Comparison of ENCODE assay signal across 11 cellular contexts in the genomic region with DNA sequence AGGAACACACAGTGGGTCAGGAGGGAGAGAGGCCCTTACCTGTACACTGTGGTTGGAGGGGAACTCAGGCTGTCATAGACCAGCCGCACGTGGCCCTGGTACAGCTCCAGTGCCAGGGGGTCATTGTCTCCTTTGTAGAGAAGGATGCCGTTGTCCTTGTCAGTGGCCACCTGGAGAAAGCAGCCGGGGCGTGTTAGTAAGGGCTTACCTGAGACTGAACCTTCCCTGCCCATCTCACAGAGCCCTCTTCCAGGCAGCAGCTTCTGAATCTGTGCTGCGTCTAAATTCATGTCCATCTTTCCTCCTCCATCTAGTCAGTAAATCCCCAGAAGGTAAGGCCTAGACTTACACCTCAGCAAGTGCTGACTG.
"Had no signal": no experiment of that assay in that cellular context is flagged by ENCODE, and none has a peak within 500 bp of the region (broad histone marks: within the 10 kb centered on the region; RNA-seq: fewer than 3 reads in every experiment).

No MANE protein-coding gene starts in this region.

- H3K27me3 ChIP-seq: body of pancreas had no signal

- H3K27me3 Mint-ChIP-seq: central memory CD8-positive, alpha-beta T cell had no signal

- ATAC-seq: body of pancreas had no signal

- H3K4me1 ChIP-seq: body of pancreas had no signal

- H3K9me3 Mint-ChIP-seq: central memory CD8-positive, alpha-beta T cell; memory B cell; nephron progenitor cell had no signal

- H3K36me3 Mint-ChIP-seq: memory B cell had no signal

- H3K27ac Mint-ChIP-seq: memory B cell, nephron progenitor cell had no signal

- H3K27ac ChIP-seq: body of pancreas, left ventricle myocardium inferior had no signal

- H3K4me1 Mint-ChIP-seq: central memory CD8-positive, alpha-beta T cell had no signal

- H3K4me3 Mint-ChIP-seq: central memory CD8-positive, alpha-beta T cell; nephron progenitor cell had no signal

- DNase-seq: activated CD4-positive, alpha-beta T cell treated with anti-CD3 and anti-CD28 coated beads for 1 hour; amniotic stem cell; body of pancreas; cortex of kidney; effector CD8-positive, alpha-beta T cell; left ventricle myocardium inferior; nephron progenitor cell; T-helper 9 cell; trophoblast cell had no signal

- H3K4me3 ChIP-seq: body of pancreas, left ventricle myocardium inferior had no signal

- H3K9me3 ChIP-seq: body of pancreas, left ventricle myocardium inferior had no signal

- H3K36me3 ChIP-seq: left ventricle myocardium inferior had no signal
